Comparison of ENCODE assay signal across 34 cellular contexts in the genomic region with DNA sequence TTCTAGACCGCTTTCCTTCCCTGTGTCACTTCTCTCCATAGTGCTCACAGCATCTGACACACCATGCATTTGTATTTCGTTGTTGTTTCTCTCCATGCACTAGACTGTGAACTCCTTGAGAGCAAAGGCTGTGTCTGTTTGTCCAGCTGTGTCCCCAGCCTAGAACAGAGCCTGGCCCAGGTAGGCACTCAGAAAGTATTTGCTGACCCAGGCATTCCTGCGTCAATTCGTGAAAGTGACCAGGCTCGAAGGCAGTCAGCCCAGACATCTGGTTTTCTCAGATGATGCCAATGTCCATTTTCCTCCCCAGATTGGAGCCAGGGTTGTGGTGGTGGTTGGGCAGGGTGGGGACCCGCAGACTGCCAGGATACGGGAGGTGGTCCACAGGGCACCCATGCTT.
"Had no signal": no experiment of that assay in that cellular context is flagged by ENCODE, and none has a peak within 500 bp of the region (broad histone marks: within the 10 kb centered on the region; RNA-seq: fewer than 3 reads in every experiment).

No MANE protein-coding gene starts in this region.

- ATAC-seq: activated CD4-positive, CD25-positive, alpha-beta regulatory T cell treated with anti-CD3 and anti-CD28 coated beads, Interleukin-2, amount 50 U/mL, for 24 hours; activated CD8-positive, alpha-beta memory T cell treated with anti-CD3 and anti-CD28 coated beads, Interleukin-2, amount 10 ng/mL, durations not matched to agents 7 days and 5 days; activated CD8-positive, alpha-beta T cell treated with anti-CD3 and anti-CD28 coated beads, Interleukin-2, amount 10 ng/mL, durations not matched to agents 7 days and 5 days; activated naive CD8-positive, alpha-beta T cell treated with anti-CD3 and anti-CD28 coated beads, Interleukin-2, amount 50 U/mL, for 24 hours; body of pancreas; gastroesophageal sphincter; T-helper 17 cell had no signal

- H3K9me3 ChIP-seq: adrenal gland, body of pancreas, colonic mucosa, esophagus squamous epithelium, gastroesophageal sphincter had no signal

- H3K27ac Mint-ChIP-seq: activated B cell treated with CpG ODN at 0.5 μM for 24 hours; activated CD4-positive, alpha-beta memory T cell treated with anti-CD3 and anti-CD28 coated beads for 36 hours; activated CD8-positive, alpha-beta memory T cell treated with anti-CD3 and anti-CD28 coated beads, Interleukin-2, amount 10 ng/mL, durations not matched to agents 7 days and 5 days; activated CD8-positive, alpha-beta T cell treated with anti-CD3 and anti-CD28 coated beads, Interleukin-2, amount 10 ng/mL, durations not matched to agents 7 days and 5 days; activated naive CD4-positive, alpha-beta T cell treated with anti-CD3 and anti-CD28 coated beads for 36 hours; activated naive CD4-positive, alpha-beta T cell treated with anti-CD3 and anti-CD28 coated beads, Interleukin-2, amount 50 U/mL, for 24 hours; activated naive CD8-positive, alpha-beta T cell treated with anti-CD3 and anti-CD28 coated beads for 36 hours; activated naive CD8-positive, alpha-beta T cell treated with anti-CD3 and anti-CD28 coated beads, Interleukin-2, amount 50 U/mL, for 24 hours; activated T-helper 1 cell treated with anti-CD3 and anti-CD28 coated beads, Interleukin-12 subunit alpha, Interleukin-12 subunit beta, Interleukin-2, Interleukin-4 antibody, amounts not matched to agents 30 ng/mL and 10 ng/mL and 1 ng/mL, durations not matched to agents 14 hours and 24 hours and 36 hours; activated T-helper 2 cell treated with anti-CD3 and anti-CD28 coated beads, Interferon-gamma antibody, Interleukin-2, Interleukin-4, amounts not matched to agents 10 μg/mL and 5 μg/mL and 100 μg/mL, durations not matched to agents 14 hours and 24 hours and 36 hours; T-helper 17 cell; T-helper 2 cell treated with Interferon-gamma antibody and Interleukin-4, amounts not matched to agents 5 μg/mL and 100 μg/mL, for 36 hours had no signal

- H3K9me3 Mint-ChIP-seq: activated CD4-positive, alpha-beta memory T cell treated with anti-CD3 and anti-CD28 coated beads for 36 hours; activated naive CD4-positive, alpha-beta T cell treated with anti-CD3 and anti-CD28 coated beads for 36 hours; activated naive CD4-positive, alpha-beta T cell treated with anti-CD3 and anti-CD28 coated beads, Interleukin-2, amount 50 U/mL, for 24 hours; activated naive CD8-positive, alpha-beta T cell treated with anti-CD3 and anti-CD28 coated beads for 36 hours; activated naive CD8-positive, alpha-beta T cell treated with anti-CD3 and anti-CD28 coated beads, Interleukin-2, amount 50 U/mL, for 24 hours; activated T-helper 1 cell treated with anti-CD3 and anti-CD28 coated beads, Interleukin-12 subunit alpha, Interleukin-12 subunit beta, Interleukin-2, Interleukin-4 antibody, amounts not matched to agents 30 ng/mL and 10 ng/mL and 1 ng/mL, durations not matched to agents 14 hours and 24 hours and 36 hours; activated T-helper 2 cell treated with anti-CD3 and anti-CD28 coated beads, Interferon-gamma antibody, Interleukin-2, Interleukin-4, amounts not matched to agents 10 μg/mL and 5 μg/mL and 100 μg/mL, durations not matched to agents 14 hours and 24 hours and 36 hours; T-helper 2 cell treated with Interferon-gamma antibody and Interleukin-4, amounts not matched to agents 5 μg/mL and 100 μg/mL, for 36 hours had no signal

- H3K4me3 Mint-ChIP-seq: activated B cell treated with CpG ODN at 0.5 μM for 24 hours; activated CD4-positive, alpha-beta memory T cell treated with anti-CD3 and anti-CD28 coated beads for 36 hours; activated CD8-positive, alpha-beta memory T cell treated with anti-CD3 and anti-CD28 coated beads, Interleukin-2, amount 10 ng/mL, durations not matched to agents 7 days and 5 days; activated CD8-positive, alpha-beta T cell treated with anti-CD3 and anti-CD28 coated beads, Interleukin-2, amount 10 ng/mL, durations not matched to agents 7 days and 5 days; activated naive CD4-positive, alpha-beta T cell treated with anti-CD3 and anti-CD28 coated beads for 36 hours; activated naive CD4-positive, alpha-beta T cell treated with anti-CD3 and anti-CD28 coated beads, Interleukin-2, amount 50 U/mL, for 24 hours; activated naive CD8-positive, alpha-beta T cell treated with anti-CD3 and anti-CD28 coated beads for 36 hours; activated naive CD8-positive, alpha-beta T cell treated with anti-CD3 and anti-CD28 coated beads, Interleukin-2, amount 50 U/mL, for 24 hours; activated T-helper 1 cell treated with anti-CD3 and anti-CD28 coated beads, Interleukin-12 subunit alpha, Interleukin-12 subunit beta, Interleukin-2, Interleukin-4 antibody, amounts not matched to agents 30 ng/mL and 10 ng/mL and 1 ng/mL, durations not matched to agents 14 hours and 24 hours and 36 hours; T-helper 17 cell; T-helper 2 cell treated with Interferon-gamma antibody and Interleukin-4, amounts not matched to agents 5 μg/mL and 100 μg/mL, for 36 hours had no signal

- H3K36me3 ChIP-seq: adrenal gland, colonic mucosa, esophagus squamous epithelium, gastroesophageal sphincter, WERI-Rb-1 had no signal

- H3K4me1 ChIP-seq: adrenal gland, body of pancreas, colonic mucosa, esophagus squamous epithelium, gastroesophageal sphincter had no signal

- H3K27ac ChIP-seq: adrenal gland, body of pancreas, colonic mucosa, epithelial cell of prostate, esophagus squamous epithelium, gastroesophageal sphincter, WERI-Rb-1 had no signal

- H3K4me1 Mint-ChIP-seq: activated B cell treated with CpG ODN at 0.5 μM for 24 hours; activated CD8-positive, alpha-beta memory T cell treated with anti-CD3 and anti-CD28 coated beads, Interleukin-2, amount 10 ng/mL, durations not matched to agents 7 days and 5 days; activated naive CD4-positive, alpha-beta T cell treated with anti-CD3 and anti-CD28 coated beads, Interleukin-2, amount 50 U/mL, for 24 hours; activated naive CD8-positive, alpha-beta T cell treated with anti-CD3 and anti-CD28 coated beads for 36 hours; activated naive CD8-positive, alpha-beta T cell treated with anti-CD3 and anti-CD28 coated beads, Interleukin-2, amount 50 U/mL, for 24 hours; T-helper 17 cell had no signal

- H3K27me3 ChIP-seq: adrenal gland, body of pancreas, colonic mucosa, esophagus squamous epithelium had no signal

- H3K27me3 Mint-ChIP-seq: activated B cell treated with CpG ODN at 0.5 μM for 24 hours; activated CD4-positive, alpha-beta memory T cell treated with anti-CD3 and anti-CD28 coated beads for 36 hours; activated CD8-positive, alpha-beta memory T cell treated with anti-CD3 and anti-CD28 coated beads, Interleukin-2, amount 10 ng/mL, durations not matched to agents 7 days and 5 days; activated naive CD4-positive, alpha-beta T cell treated with anti-CD3 and anti-CD28 coated beads, Interleukin-2, amount 50 U/mL, for 24 hours; activated naive CD8-positive, alpha-beta T cell treated with anti-CD3 and anti-CD28 coated beads, Interleukin-2, amount 50 U/mL, for 24 hours had no signal

- H3K36me3 Mint-ChIP-seq: activated CD4-positive, alpha-beta memory T cell treated with anti-CD3 and anti-CD28 coated beads for 36 hours; activated CD8-positive, alpha-beta memory T cell treated with anti-CD3 and anti-CD28 coated beads, Interleukin-2, amount 10 ng/mL, durations not matched to agents 7 days and 5 days; activated naive CD4-positive, alpha-beta T cell treated with anti-CD3 and anti-CD28 coated beads, Interleukin-2, amount 50 U/mL, for 24 hours; activated naive CD8-positive, alpha-beta T cell treated with anti-CD3 and anti-CD28 coated beads for 36 hours had no signal

- H3K4me3 ChIP-seq: adrenal gland, body of pancreas, colonic mucosa, esophagus squamous epithelium, gastroesophageal sphincter had no signal

- DNase-seq: activated B cell treated with CpG ODN at 0.5 μM for 24 hours; activated CD4-positive, alpha-beta memory T cell treated with anti-CD3 and anti-CD28 coated beads for 36 hours; activated CD4-positive, alpha-beta T cell treated with anti-CD3 and anti-CD28 coated beads for 48 hours; activated CD4-positive, alpha-beta T cell treated with anti-CD3 and anti-CD28 coated beads, Interleukin-2, amount 50 U/mL, for 1 hour; activated CD8-positive, alpha-beta memory T cell treated with anti-CD3 and anti-CD28 coated beads, Interleukin-2, amount 10 ng/mL, durations not matched to agents 7 days and 5 days; activated CD8-positive, alpha-beta memory T cell treated with anti-CD3 and anti-CD28 coated beads, Interleukin-2, amount 50 U/mL, for 4 hours; activated CD8-positive, alpha-beta T cell treated with anti-CD3 and anti-CD28 coated beads, Interleukin-2, amount 10 ng/mL, durations not matched to agents 7 days and 5 days; activated effector memory CD4-positive, alpha-beta T cell treated with anti-CD3 and anti-CD28 coated beads, Interleukin-2, amount 50 U/mL, for 16 hours; activated naive CD4-positive, alpha-beta T cell treated with anti-CD3 and anti-CD28 coated beads for 36 hours; activated naive CD8-positive, alpha-beta T cell treated with anti-CD3 and anti-CD28 coated beads for 36 hours; activated naive CD8-positive, alpha-beta T cell treated with anti-CD3 and anti-CD28 coated beads, Interleukin-2, amount 50 U/mL, for 24 hours; activated T-cell treated with anti-CD3 and anti-CD28 coated beads, Interleukin-2, amount 50 U/mL, for 1 hour; activated T-cell treated with anti-CD3 and anti-CD28 coated beads, Interleukin-2, amount 50 U/mL, for 48 hours; adrenal gland; amygdala; aorta; body of pancreas; central memory CD4-positive, alpha-beta T cell; cerebellar nuclear complex; colonic mucosa; effector CD8-positive, alpha-beta T cell; esophagus squamous epithelium; foreskin melanocyte; T-helper 1 cell; T-helper 17 cell; T1000; WERI-Rb-1 had no signal
